3 cellular contexts compared by ENCODE assay signal in the genomic region with DNA sequence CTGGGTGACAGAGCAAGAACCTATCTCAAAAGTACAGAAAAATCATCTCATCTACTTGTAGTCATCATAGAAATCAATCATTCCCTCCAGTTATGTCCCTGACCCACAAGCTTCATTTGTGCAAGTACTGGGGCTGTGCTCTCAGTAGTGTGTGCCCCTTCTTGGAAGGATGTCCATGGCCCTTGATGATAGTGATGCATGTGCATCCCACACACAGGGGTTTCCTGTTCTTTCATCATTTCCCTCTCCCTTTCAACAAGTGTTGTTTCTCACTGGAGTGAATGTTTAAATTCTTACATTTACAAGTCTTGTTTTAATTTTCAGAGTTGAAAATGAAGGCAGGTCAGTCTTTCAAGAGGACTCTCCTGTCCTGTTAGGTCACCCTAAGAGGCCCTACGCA.
TF ChIP-seq lines count a peak whose summit lies in the region.

No MANE protein-coding gene starts in this region.

TF ChIP-seq in A549, 52 proteins besides CTCF, POLR2A, EP300 and RAD21:
- no peak for TF ChIP-seq KDM5A (IDR thresholded peaks at IDR 0.05)
- TF ChIP-seq, protein P1, sequence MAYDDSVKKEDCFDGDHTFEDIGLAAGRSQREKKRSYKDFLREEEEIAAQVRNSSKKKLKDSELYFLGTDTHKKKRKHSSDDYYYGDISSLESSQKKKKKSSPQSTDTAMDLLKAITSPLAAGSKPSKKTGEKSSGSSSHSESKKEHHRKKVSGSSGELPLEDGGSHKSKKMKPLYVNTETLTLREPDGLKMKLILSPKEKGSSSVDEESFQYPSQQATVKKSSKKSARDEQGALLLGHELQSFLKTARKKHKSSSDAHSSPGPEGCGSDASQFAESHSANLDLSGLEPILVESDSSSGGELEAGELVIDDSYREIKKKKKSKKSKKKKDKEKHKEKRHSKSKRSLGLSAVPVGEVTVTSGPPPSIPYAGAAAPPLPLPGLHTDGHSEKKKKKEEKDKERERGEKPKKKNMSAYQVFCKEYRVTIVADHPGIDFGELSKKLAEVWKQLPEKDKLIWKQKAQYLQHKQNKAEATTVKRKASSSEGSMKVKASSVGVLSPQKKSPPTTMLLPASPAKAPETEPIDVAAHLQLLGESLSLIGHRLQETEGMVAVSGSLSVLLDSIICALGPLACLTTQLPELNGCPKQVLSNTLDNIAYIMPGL (CRISPR knock-in tag; IDR thresholded peaks at IDR 0.05; ENCODE audit: borderline replicate concordance) = no peak
- no peak for TF ChIP-seq MAFK (IDR thresholded peaks at IDR 0.05; ENCODE audit: partially characterized antibody)
- TF ChIP-seq ESRRA (IDR thresholded peaks at IDR 0.05; ENCODE audit: borderline replicate concordance, low read length) = no peak
- TF ChIP-seq, protein P2, sequence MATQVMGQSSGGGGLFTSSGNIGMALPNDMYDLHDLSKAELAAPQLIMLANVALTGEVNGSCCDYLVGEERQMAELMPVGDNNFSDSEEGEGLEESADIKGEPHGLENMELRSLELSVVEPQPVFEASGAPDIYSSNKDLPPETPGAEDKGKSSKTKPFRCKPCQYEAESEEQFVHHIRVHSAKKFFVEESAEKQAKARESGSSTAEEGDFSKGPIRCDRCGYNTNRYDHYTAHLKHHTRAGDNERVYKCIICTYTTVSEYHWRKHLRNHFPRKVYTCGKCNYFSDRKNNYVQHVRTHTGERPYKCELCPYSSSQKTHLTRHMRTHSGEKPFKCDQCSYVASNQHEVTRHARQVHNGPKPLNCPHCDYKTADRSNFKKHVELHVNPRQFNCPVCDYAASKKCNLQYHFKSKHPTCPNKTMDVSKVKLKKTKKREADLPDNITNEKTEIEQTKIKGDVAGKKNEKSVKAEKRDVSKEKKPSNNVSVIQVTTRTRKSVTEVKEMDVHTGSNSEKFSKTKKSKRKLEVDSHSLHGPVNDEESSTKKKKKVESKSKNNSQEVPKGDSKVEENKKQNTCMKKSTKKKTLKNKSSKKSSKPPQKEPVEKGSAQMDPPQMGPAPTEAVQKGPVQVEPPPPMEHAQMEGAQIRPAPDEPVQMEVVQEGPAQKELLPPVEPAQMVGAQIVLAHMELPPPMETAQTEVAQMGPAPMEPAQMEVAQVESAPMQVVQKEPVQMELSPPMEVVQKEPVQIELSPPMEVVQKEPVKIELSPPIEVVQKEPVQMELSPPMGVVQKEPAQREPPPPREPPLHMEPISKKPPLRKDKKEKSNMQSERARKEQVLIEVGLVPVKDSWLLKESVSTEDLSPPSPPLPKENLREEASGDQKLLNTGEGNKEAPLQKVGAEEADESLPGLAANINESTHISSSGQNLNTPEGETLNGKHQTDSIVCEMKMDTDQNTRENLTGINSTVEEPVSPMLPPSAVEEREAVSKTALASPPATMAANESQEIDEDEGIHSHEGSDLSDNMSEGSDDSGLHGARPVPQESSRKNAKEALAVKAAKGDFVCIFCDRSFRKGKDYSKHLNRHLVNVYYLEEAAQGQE (IDR thresholded peaks at IDR 0.05) = no peak
- no peak for TF ChIP-seq SREBF2 (IDR thresholded peaks at IDR 0.05)
- TF ChIP-seq, protein P3, sequence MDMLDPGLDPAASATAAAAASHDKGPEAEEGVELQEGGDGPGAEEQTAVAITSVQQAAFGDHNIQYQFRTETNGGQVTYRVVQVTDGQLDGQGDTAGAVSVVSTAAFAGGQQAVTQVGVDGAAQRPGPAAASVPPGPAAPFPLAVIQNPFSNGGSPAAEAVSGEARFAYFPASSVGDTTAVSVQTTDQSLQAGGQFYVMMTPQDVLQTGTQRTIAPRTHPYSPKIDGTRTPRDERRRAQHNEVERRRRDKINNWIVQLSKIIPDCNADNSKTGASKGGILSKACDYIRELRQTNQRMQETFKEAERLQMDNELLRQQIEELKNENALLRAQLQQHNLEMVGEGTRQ (IDR thresholded peaks at IDR 0.05) = no peak
- TF ChIP-seq RCOR1 (IDR thresholded peaks at IDR 0.05; ENCODE audit: low read depth, low read length) = no peak
- TF ChIP-seq GATA3 (IDR thresholded peaks at IDR 0.05; ENCODE audit: borderline replicate concordance) = no peak

TF ChIP-seq in HEK293, 187 proteins besides CTCF, POLR2A, EP300 and RAD21:
- no peak for TF ChIP-seq OVOL3 (tag by site-specific recombination; IDR thresholded peaks at IDR 0.05)
- TF ChIP-seq SCRT2 (tag by site-specific recombination; IDR thresholded peaks at IDR 0.05) = peak; percentile 64

TF ChIP-seq in K562, 482 proteins besides CTCF, POLR2A, EP300 and RAD21:
- no peak for TF ChIP-seq HNRNPLL (IDR thresholded peaks at IDR 0.05; ENCODE audit: low read depth, low read length, poor library complexity, severe bottlenecking)
- TF ChIP-seq NUFIP1 (IDR thresholded peaks at IDR 0.05; ENCODE audit: partially characterized antibody) = no peak
- peak; percentile 44 for TF ChIP-seq GABPA (tag; conservative IDR thresholded peaks at IDR 0.05; ENCODE audit: low read depth)
- TF ChIP-seq ZNF589 (CRISPR knock-in tag; IDR thresholded peaks at IDR 0.05; ENCODE audit: low read depth) = 0 out of 2 replicates have a peak, but pooled peaks have one; percentile 22
- no peak for TF ChIP-seq ZFP1 (CRISPR knock-in tag; IDR thresholded peaks at IDR 0.05)
- TF ChIP-seq CEBPG (CRISPR knock-in tag; IDR thresholded peaks at IDR 0.05) = no peak
- TF ChIP-seq CEBPG (tag; conservative IDR thresholded peaks at IDR 0.05 in 1 of 2, IDR thresholded peaks at IDR 0.05 in 1 of 2) = peak in 1 of 2 experiments; percentile 84; a peak in 2 of 4 replicates
- TF ChIP-seq PHF8 (IDR thresholded peaks at IDR 0.05; ENCODE audit: borderline replicate concordance, low read length) = no peak
- TF ChIP-seq, protein P4, sequence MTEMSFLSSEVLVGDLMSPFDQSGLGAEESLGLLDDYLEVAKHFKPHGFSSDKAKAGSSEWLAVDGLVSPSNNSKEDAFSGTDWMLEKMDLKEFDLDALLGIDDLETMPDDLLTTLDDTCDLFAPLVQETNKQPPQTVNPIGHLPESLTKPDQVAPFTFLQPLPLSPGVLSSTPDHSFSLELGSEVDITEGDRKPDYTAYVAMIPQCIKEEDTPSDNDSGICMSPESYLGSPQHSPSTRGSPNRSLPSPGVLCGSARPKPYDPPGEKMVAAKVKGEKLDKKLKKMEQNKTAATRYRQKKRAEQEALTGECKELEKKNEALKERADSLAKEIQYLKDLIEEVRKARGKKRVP (CRISPR knock-in tag; IDR thresholded peaks at IDR 0.05) = peak; percentile 59; the same call in 1 of the 2 replicates
